ENCODE assay signal across 1 cellular context in the genomic region with DNA sequence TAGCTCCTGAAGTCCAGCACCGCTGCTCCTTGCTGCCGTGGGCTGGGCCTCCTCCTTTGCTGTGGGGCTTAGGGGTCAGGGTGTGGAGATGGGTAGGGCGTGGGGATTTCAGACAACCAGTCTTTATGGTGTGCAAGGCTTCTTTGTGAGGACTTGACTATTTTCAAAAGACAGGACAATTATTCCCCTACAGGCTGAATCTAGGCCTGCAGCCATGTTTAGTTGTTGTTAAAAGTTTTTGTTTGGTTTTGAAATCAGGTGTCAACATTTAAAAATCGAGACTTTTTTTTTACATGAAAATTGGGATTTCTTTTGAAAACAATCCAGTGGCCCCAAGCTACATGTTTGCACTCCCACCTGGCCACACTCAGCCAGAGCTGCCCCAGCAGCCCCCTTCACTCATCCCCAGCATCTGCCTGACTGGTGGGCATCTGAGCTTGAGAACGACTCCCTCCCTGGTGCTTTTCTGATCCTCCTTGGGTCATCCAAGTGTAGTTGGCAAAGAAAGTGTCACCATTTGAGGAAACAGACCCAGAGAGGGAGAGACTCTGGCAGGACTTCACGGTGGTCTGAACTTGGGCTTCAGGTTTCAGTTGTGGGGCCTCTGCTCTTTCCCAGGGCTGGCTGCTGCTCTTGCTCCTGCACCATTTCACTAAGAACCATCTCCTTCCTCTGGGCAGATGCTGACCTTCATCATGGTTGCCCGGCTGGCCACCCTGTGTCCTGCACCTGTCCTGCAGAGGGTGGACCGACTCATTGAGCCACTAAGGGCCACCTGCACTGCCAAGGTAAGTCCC.
TF ChIP-seq lines count a peak whose summit lies in the region.

No MANE protein-coding gene starts in this region.

TF ChIP-seq in IMR-90, 13 proteins besides CTCF, POLR2A, EP300 and RAD21:
- TF ChIP-seq, protein P1, sequence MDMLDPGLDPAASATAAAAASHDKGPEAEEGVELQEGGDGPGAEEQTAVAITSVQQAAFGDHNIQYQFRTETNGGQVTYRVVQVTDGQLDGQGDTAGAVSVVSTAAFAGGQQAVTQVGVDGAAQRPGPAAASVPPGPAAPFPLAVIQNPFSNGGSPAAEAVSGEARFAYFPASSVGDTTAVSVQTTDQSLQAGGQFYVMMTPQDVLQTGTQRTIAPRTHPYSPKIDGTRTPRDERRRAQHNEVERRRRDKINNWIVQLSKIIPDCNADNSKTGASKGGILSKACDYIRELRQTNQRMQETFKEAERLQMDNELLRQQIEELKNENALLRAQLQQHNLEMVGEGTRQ (IDR thresholded peaks at IDR 0.05; ENCODE audit: low read depth, low read length) = no peak
- TF ChIP-seq CEBPB (IDR thresholded peaks at IDR 0.05; ENCODE audit: low read depth, low read length) = no peak
- TF ChIP-seq RFX5 (IDR thresholded peaks at IDR 0.05; ENCODE audit: low read depth, low read length) = no peak
- no peak for TF ChIP-seq SMC3 (IDR thresholded peaks at IDR 0.05; ENCODE audit: low read depth, low read length)
- no peak for TF ChIP-seq MAFK (IDR thresholded peaks at IDR 0.05; ENCODE audit: low read depth, low read length)
- TF ChIP-seq NFE2L2 (IDR thresholded peaks at IDR 0.05; ENCODE audit: low read depth, low read length) = no peak
- TF ChIP-seq, protein P2, sequence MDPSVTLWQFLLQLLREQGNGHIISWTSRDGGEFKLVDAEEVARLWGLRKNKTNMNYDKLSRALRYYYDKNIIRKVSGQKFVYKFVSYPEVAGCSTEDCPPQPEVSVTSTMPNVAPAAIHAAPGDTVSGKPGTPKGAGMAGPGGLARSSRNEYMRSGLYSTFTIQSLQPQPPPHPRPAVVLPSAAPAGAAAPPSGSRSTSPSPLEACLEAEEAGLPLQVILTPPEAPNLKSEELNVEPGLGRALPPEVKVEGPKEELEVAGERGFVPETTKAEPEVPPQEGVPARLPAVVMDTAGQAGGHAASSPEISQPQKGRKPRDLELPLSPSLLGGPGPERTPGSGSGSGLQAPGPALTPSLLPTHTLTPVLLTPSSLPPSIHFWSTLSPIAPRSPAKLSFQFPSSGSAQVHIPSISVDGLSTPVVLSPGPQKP (IDR thresholded peaks at IDR 0.05; ENCODE audit: borderline replicate concordance, low read depth, low read length) = no peak
- TF ChIP-seq BHLHE40 (IDR thresholded peaks at IDR 0.05; ENCODE audit: low read depth, low read length) = no peak
- no peak for TF ChIP-seq CHD1 (IDR thresholded peaks at IDR 0.05; ENCODE audit: low read depth, low read length)
- TF ChIP-seq MXI1 (IDR thresholded peaks at IDR 0.05; ENCODE audit: borderline replicate concordance, low read depth, low read length) = no peak
- no peak for TF ChIP-seq MAZ (IDR thresholded peaks at IDR 0.05; ENCODE audit: borderline replicate concordance, low read depth, low read length)
- no peak for TF ChIP-seq FOS (IDR thresholded peaks at IDR 0.05; ENCODE audit: low read depth, low read length)
- no peak for TF ChIP-seq RCOR1 (IDR thresholded peaks at IDR 0.05; ENCODE audit: insufficient replicate concordance, low read length)
